In the genomic region with DNA sequence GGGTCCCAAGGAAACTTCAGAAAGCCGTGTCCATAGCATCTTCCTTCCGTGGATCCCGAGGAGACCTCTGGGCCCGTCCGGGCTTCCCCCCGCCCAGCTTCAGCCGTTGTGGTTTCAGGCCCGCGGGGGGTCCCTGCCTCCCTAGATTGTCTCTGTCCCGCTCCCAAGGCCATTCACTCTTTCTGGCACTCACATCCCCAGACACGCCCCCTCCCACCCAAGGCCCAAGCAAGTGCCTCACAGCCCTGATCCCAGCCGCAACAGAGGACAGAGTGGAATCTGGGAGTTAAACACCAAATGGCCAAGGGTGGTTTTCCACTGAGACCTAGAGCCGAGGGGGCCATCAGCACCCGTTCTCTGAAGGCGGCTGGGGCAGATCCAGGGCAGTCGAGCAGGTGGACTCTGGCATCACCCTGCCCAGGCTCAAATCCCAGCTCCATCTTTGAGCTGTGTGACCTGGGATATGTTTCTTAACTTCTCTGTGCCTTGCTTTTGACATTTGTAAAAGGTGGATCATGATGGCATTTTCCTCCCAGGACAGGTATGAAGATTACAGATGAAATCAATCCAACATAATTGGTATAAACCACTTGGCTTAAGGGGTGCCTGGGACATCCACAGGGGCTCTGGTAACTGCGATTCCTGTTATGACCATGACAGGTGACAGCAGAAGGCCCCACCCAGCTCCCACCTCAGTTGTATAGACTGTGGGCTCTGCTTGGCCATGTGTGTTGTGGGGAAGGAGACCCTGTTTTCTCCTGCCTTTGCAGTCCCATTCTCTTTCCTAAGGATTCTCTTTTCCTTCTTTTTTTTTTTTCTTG, we compare ENCODE assay signal across 17 cellular contexts. TPM values are rescaled to one million over a fixed set of nuclear protein-coding genes. Genes with fewer than 3 reads are reported as not detected.
A peak's percentile ranks its signal among the peaks of the same experiment; 100 is the strongest.
DNase-seq lines count a peak whose midpoint lies in the region; ATAC-seq and TF ChIP-seq lines count a peak whose summit lies in the region.
"Had no signal": no experiment of that assay in that cellular context is flagged by ENCODE, and none has a peak within 500 bp of the region (broad histone marks: within the 10 kb centered on the region; RNA-seq: fewer than 3 reads in every experiment).

No MANE protein-coding gene starts in this region.

- H3K9me3 ChIP-seq in DOHH2 (ENCODE audit: control insufficient read depth, insufficient read depth, low read length) (peaks cover 6% of the 10 kb centered on the region; the same call in 1 of the 2 replicates), MM.1S (replicated peaks; ENCODE audit: insufficient read depth, low read length) (no peaks in the 10 kb centered on the region), esophagus muscularis mucosa (no peaks in the 10 kb centered on the region), sigmoid colon (no peaks in the 10 kb centered on the region)
- H3K9me3 ChIP-seq: Peyer's patch had no signal

- H3K27me3 ChIP-seq in DOHH2 (ENCODE audit: control insufficient read depth, low read length), result no peaks in the 10 kb centered on the region
- no peaks in the 10 kb centered on the region for H3K27me3 ChIP-seq in MM.1S (replicated peaks; ENCODE audit: insufficient read depth, low read length)
- no peaks in the 10 kb centered on the region for H3K27me3 ChIP-seq in esophagus muscularis mucosa
- no peaks in the 10 kb centered on the region for H3K27me3 ChIP-seq in sigmoid colon
- H3K27me3 ChIP-seq: Peyer's patch had no signal

- H3K4me2 ChIP-seq in DOHH2 (ENCODE audit: low read length) (peak overlapping the region; percentile 91), MM.1S (ENCODE audit: low read depth, low read length) (peak overlapping the region; percentile 53)

- no peak overlapping the region for H2AFZ ChIP-seq in MM.1S (ENCODE audit: low read length)

- peak overlapping the region; percentile 69 for H3K9ac ChIP-seq in MM.1S (ENCODE audit: low read length)

- DNase-seq in MM.1S (no peak), esophagus muscularis mucosa (ENCODE audit: extremely low spot score) (no peak), sigmoid colon (peak; percentile 57), omental fat pad (ENCODE audit: low spot score) (no peak), NCI-H2227 treated with DMSO at 0.1 percent for 48 hours (lab: John Stamatoyannopoulos, UW) (no peak), NCI-H1092 treated with DMSO at 0.1 percent for 48 hours (lab: John Stamatoyannopoulos, UW) (no peak)
- DNase-seq: activated T-cell treated with anti-CD3 and anti-CD28 coated beads, Interleukin-2, amount 50 U/mL, for 72 hours; CD8-positive, alpha-beta memory T cell; DMS79 treated with DMSO at 0.1 percent for 48 hours; mammary epithelial cell; naive thymus-derived CD4-positive, alpha-beta T cell; NCI-H1436 treated with DMSO at 0.1 percent for 48 hours; NCI-H774 had no signal

- H3K79me2 ChIP-seq in DOHH2 (ENCODE audit: control insufficient read depth, low read length) (no peaks in the 10 kb centered on the region), MM.1S (ENCODE audit: low read length) (0 out of 2 replicates have a peak, but pooled peaks cover 4% of the 10 kb centered on the region)

- 83% methylated on average over 16 of the region's 17 CpGs for WGBS in esophagus muscularis mucosa
- 69 to 84% methylated on average over 17 of the region's 17 CpGs for WGBS in sigmoid colon, 2 donors

- TF ChIP-seq POLR2A in esophagus muscularis mucosa (IDR thresholded peaks at IDR 0.05; ENCODE audit: low read depth), result no peak
- no peak for TF ChIP-seq POLR2A in sigmoid colon (IDR thresholded peaks at IDR 0.05)

- peaks cover 5% of the 10 kb centered on the region for H3K36me3 ChIP-seq in DOHH2 (ENCODE audit: control insufficient read depth, low read length)
- no peaks in the 10 kb centered on the region for H3K36me3 ChIP-seq in MM.1S (replicated peaks; ENCODE audit: insufficient read depth, low read length)
- no peaks in the 10 kb centered on the region for H3K36me3 ChIP-seq in esophagus muscularis mucosa
- H3K36me3 ChIP-seq in sigmoid colon, result no peaks in the 10 kb centered on the region
- H3K36me3 ChIP-seq: Peyer's patch had no signal

- intact Hi-C loops in esophagus muscularis mucosa (cut with DNase I) (no loop called here), sigmoid colon (cut with DNase I) (no loop called here)

- H3K9me2 ChIP-seq in DOHH2 (replicated peaks; ENCODE audit: control insufficient read depth, low read length), result no peaks in the 10 kb centered on the region
- no peaks in the 10 kb centered on the region for H3K9me2 ChIP-seq in MM.1S (replicated peaks; ENCODE audit: insufficient read depth, low read length)

- no peak for TF ChIP-seq EP300 in esophagus muscularis mucosa (IDR thresholded peaks at IDR 0.05)
- TF ChIP-seq EP300 in sigmoid colon (IDR thresholded peaks at IDR 0.05), result no peak

- ATAC-seq in omental fat pad (ENCODE audit: low FRiP score), result no peak
- ATAC-seq in HG02852 (IDR thresholded peaks at IDR 0.05; ENCODE audit: unreplicated experiment), result no peak
- ATAC-seq: activated T-cell treated with anti-CD3 and anti-CD28 coated beads, Interleukin-2, amount 50 U/mL, for 72 hours had no signal

- H3K4me3 ChIP-seq in DOHH2 (ENCODE audit: low read length), result peak overlapping the region; percentile 60
- H3K4me3 ChIP-seq in MM.1S (ENCODE audit: low read length), result peak overlapping the region; percentile 32; the same call in 1 of the 2 replicates
- H3K4me3 ChIP-seq in esophagus muscularis mucosa, result no peak overlapping the region
- H3K4me3 ChIP-seq in sigmoid colon, result no peak overlapping the region
- H3K4me3 ChIP-seq: Peyer's patch had no signal

- H3K4me1 ChIP-seq in DOHH2 (ENCODE audit: control insufficient read depth, low read length) (peaks cover 100% of the 10 kb centered on the region), MM.1S (ENCODE audit: low read length) (peaks cover 91% of the 10 kb centered on the region), esophagus muscularis mucosa (peaks cover 21 to 83% (median 57%) of the 10 kb centered on the region in 4 donors), sigmoid colon (peaks cover 0 to 51% (median 34%) of the 10 kb centered on the region in 4 donors)

- H3F3A ChIP-seq in DOHH2 (ENCODE audit: control insufficient read depth, insufficient read depth) (peaks cover 60% of the 10 kb centered on the region), MM.1S (ENCODE audit: insufficient read depth, low read length) (peaks cover 84% of the 10 kb centered on the region)

- TF ChIP-seq CTCF in DOHH2 (IDR thresholded peaks at IDR 0.05; ENCODE audit: low read depth, low read length, poor library complexity, severe bottlenecking) (no peak), MM.1S (IDR thresholded peaks at IDR 0.05; ENCODE audit: low read length) (no peak), esophagus muscularis mucosa (IDR thresholded peaks at IDR 0.05) (no peak), sigmoid colon (IDR thresholded peaks at IDR 0.05) (no peak), omental fat pad (IDR thresholded peaks at IDR 0.05) (no peak)

- H4K20me1 ChIP-seq in DOHH2 (ENCODE audit: control insufficient read depth, insufficient read depth, low read depth, low read length) (no peaks in the 10 kb centered on the region), MM.1S (ENCODE audit: insufficient read depth, low read length) (no peaks in the 10 kb centered on the region)

- peak overlapping the region; percentile 98 for H3K27ac ChIP-seq in DOHH2 (ENCODE audit: low read depth, low read length)
- H3K27ac ChIP-seq in MM.1S (ENCODE audit: low read length), result peak overlapping the region; percentile 92
- H3K27ac ChIP-seq in esophagus muscularis mucosa (replicated peaks in 1 of 4), result peak overlapping the region; percentile 39 to 80 (median 58)
- H3K27ac ChIP-seq in sigmoid colon, result peak overlapping the region; percentile 4 to 33 (median 10)
- H3K27ac ChIP-seq: Peyer's patch had no signal

RNA-seq across cellular contexts. Expression of gene CTCFL, which starts 48.1 kb away (rescaled TPM):
- total RNA-seq in esophagus muscularis mucosa, result not detected
- under 1 TPM in 1 of 4 donors, not detected in 3; 0.36 TPM for total RNA-seq in sigmoid colon
- polyA plus RNA-seq in sigmoid colon, result not detected
- not detected for total RNA-seq in omental fat pad
- total RNA-seq: activated T-cell treated with anti-CD3 and anti-CD28 coated beads, Interleukin-2, amount 50 U/mL, for 72 hours; CD8-positive, alpha-beta memory T cell; HT1080; mammary epithelial cell; naive thymus-derived CD4-positive, alpha-beta T cell; Peyer's patch had no signal
- polyA plus RNA-seq: CD8-positive, alpha-beta memory T cell; mammary epithelial cell; naive thymus-derived CD4-positive, alpha-beta T cell had no signal

Comparison
In these comparisons a context has a peak if more than half of its experiments do, and no peak if none do; other contexts are left out.
1. H3K27ac ChIP-seq: peak in every context shown above with its lines; median percentile 98 in DOHH2; 92 in MM.1S; 58 in esophagus muscularis mucosa; 10 in sigmoid colon.
2. H3K4me3 ChIP-seq: peak in DOHH2 (single experiment) and MM.1S (single experiment); none in esophagus muscularis mucosa (0 of 4) and sigmoid colon (0 of 4).